Comparison of ENCODE assay signal across 8 cellular contexts in the genomic region with DNA sequence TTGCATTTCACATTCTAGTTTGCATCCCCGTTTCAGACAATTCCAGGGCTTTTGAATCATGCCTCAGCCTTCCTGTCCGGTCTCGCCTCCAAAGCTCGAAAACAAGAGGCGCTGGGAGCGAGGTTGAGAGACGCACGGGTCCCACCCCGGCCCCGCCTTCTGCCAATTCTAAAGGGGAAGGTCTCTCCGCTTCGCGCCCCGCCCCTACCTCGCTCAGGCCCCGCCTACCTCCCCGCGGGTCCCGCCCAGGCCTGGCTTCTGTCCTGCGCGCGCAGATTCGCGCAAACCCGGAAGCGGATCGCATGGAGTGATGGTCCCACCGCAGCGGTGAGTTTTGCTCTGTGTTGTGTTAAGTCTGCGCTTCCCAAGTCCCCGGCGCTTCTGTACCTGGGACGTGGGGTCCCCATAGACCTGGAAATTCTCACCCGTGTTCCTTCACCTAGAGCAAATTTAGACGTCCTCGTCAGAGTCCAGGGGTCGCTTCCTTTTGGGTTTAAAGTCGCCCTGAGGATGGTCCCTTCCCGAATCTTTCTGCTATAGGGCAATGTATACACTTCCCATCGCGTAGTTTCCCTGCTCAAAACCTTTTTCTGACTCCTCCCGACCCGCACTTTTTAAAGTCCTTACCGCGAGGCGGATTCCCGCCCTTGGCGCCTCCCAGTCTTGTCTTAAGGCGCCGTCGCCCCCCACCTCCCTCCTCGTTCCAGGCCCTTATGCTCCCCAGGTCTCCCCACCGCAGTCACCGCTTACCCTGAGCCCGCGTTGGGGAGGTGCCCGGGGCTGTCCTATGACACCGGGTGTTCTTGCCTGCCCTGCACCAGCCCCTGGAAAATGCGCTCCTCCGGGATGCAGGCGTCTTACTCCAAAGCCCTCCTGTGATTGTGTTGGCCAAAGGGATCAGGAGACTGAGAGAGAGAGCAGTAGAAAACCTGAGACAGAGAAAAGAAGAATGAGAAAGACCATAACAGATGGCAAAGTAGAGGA. TPM values are rescaled to one million over a fixed set of nuclear protein-coding genes. Genes with fewer than 3 reads are reported as not detected.
DNase-seq lines count a peak whose midpoint lies in the region; ATAC-seq and TF ChIP-seq lines count a peak whose summit lies in the region.

TSS of gene ZNF845 (plus strand) at position 284 of the 984 bp plus-strand sequence. CDS start 7,559 bp downstream, outside the sequence.

- H3K27ac ChIP-seq in ectodermal cell (ENCODE audit: insufficient read depth, low read depth, low read length, poor library complexity, severe bottlenecking) (peak within 1 kb of the TSS; percentile 79), lung (ENCODE audit: low read depth in 1 of 2, low read length in 1 of 2) (peak within 1 kb of the TSS; percentile 78 to 85)

- DNase-seq in CD14-positive monocyte (ENCODE audit: low spot score), result peak; percentile 92
- peak; percentile 94 for DNase-seq in NCI-H748 (lab: John Stamatoyannopoulos, UW; ENCODE audit: unreplicated experiment)
- peak; percentile 98 for DNase-seq in activated CD4-positive, alpha-beta memory T cell treated with anti-CD3 and anti-CD28 coated beads for 36 hours
- DNase-seq in lung (ENCODE audit: low spot score), result peak; percentile 96
- DNase-seq in stimulated activated CD4-positive, alpha-beta T cell treated with anti-CD3 and anti-CD28 coated beads, TNF-alpha, amount 100 ng/mL, for 24 hours (ENCODE audit: low read depth in 3 of 3), result peak; percentile 93 to 97 (median 95)

- peaks cover 20 to 33% of the 10 kb centered on the region in 2 donors for H3K36me3 Mint-ChIP-seq in CD14-positive monocyte
- peaks cover 37% of the 10 kb centered on the region for H3K36me3 Mint-ChIP-seq in activated CD4-positive, alpha-beta memory T cell treated with anti-CD3 and anti-CD28 coated beads for 36 hours

- peaks cover 0 to 8% (median 0%) of the 10 kb centered on the region in 3 donors for H3K27me3 Mint-ChIP-seq in CD14-positive monocyte (ENCODE audit: low read depth in 3 of 3)
- peaks cover 7% of the 10 kb centered on the region for H3K27me3 Mint-ChIP-seq in activated CD4-positive, alpha-beta memory T cell treated with anti-CD3 and anti-CD28 coated beads for 36 hours

- H3K4me1 Mint-ChIP-seq in CD14-positive monocyte, result peaks cover 21% of the 10 kb centered on the region
- H3K4me1 Mint-ChIP-seq in activated CD4-positive, alpha-beta memory T cell treated with anti-CD3 and anti-CD28 coated beads for 36 hours (ENCODE audit: low read depth), result peaks cover 11% of the 10 kb centered on the region

- H3K27ac Mint-ChIP-seq in CD14-positive monocyte, result peak within 1 kb of the TSS; percentile 84 to 91 (median 89)
- peak within 1 kb of the TSS; percentile 87 for H3K27ac Mint-ChIP-seq in activated CD4-positive, alpha-beta memory T cell treated with anti-CD3 and anti-CD28 coated beads for 36 hours

- no peaks in the 10 kb centered on the region for H3K4me1 ChIP-seq in ectodermal cell (ENCODE audit: control insufficient read depth, insufficient read depth, low read length)
- peaks cover 4% of the 10 kb centered on the region in 2 donors for H3K4me1 ChIP-seq in lung (ENCODE audit: control insufficient read depth in 2 of 2, insufficient read depth in 2 of 2, low read length in 2 of 2)

- H3K9me3 Mint-ChIP-seq in CD14-positive monocyte, result peaks cover 38 to 95% (median 74%) of the 10 kb centered on the region in 7 donors
- peaks cover 27% of the 10 kb centered on the region for H3K9me3 Mint-ChIP-seq in activated CD4-positive, alpha-beta memory T cell treated with anti-CD3 and anti-CD28 coated beads for 36 hours

- TF ChIP-seq CTCF in CD14-positive monocyte (IDR thresholded peaks at IDR 0.05) (no peak), lung (IDR thresholded peaks at IDR 0.05; ENCODE audit: control extremely low read depth, extremely low read depth) (no peak)

- H3K4me3 ChIP-seq in ectodermal cell (ENCODE audit: insufficient read depth, low read depth, low read length) (peak within 1 kb of the TSS; percentile 72), lung (peak within 1 kb of the TSS; percentile 70)

- H3K36me3 ChIP-seq in ectodermal cell (ENCODE audit: control insufficient read depth, insufficient read depth, low read length) (no peaks in the 10 kb centered on the region), lung (ENCODE audit: control insufficient read depth in 2 of 2, insufficient read depth in 2 of 2, low read length in 2 of 2) (peaks cover 0 to 7% of the 10 kb centered on the region in 2 donors)

- H3K9me3 ChIP-seq in ectodermal cell (ENCODE audit: control insufficient read depth, low read length) (no peaks in the 10 kb centered on the region), lung (ENCODE audit: control insufficient read depth in 2 of 2, insufficient read depth in 1 of 2, low read length in 1 of 2) (peaks cover 0 to 10% of the 10 kb centered on the region in 2 donors)

- peak; percentile 93 for ATAC-seq in GM19351 (IDR thresholded peaks at IDR 0.05; ENCODE audit: unreplicated experiment)
- peak; percentile 97 for ATAC-seq in HG03521 (IDR thresholded peaks at IDR 0.05; ENCODE audit: unreplicated experiment)
- ATAC-seq in lung (ENCODE audit: insufficient read depth, low FRiP score), result peak; percentile 100

- WGBS in ectodermal cell, 2 experiments, result 0% methylated on average over 61 of the region's 61 CpGs
- WGBS in lung, 2 donors, result 0 to 1% methylated on average over 61 of the region's 61 CpGs

- CTCF ChIA-PET in activated CD4-positive, alpha-beta memory T cell treated with anti-CD3 and anti-CD28 coated beads for 36 hours (lab: Charles Lee), result no interaction called here

- POLR2A ChIA-PET in activated CD4-positive, alpha-beta memory T cell treated with anti-CD3 and anti-CD28 coated beads for 36 hours (lab: Charles Lee), result no interaction called here

- intact Hi-C loops in CD14-positive monocyte (cut with micrococcal nuclease), result loop anchor here (1.0 to 5.0 kb wide), 4 partner anchors 62 to 136 kb away; partner anchors contain the start of genes ZNF765 (in 2 of the 2) and ZNF813 (in 1 of the 2)
- intact Hi-C loops in activated CD4-positive, alpha-beta memory T cell treated with anti-CD3 and anti-CD28 coated beads for 36 hours (cut with micrococcal nuclease), result loop anchor here (1.0 to 10.0 kb wide), 5 partner anchors 31 to 1286 kb away; partner anchors contain the start of genes ZNF432, ZNF525 and ZNF677

- H3K27me3 ChIP-seq in ectodermal cell (ENCODE audit: control insufficient read depth, insufficient read depth, low read length, poor library complexity, severe bottlenecking) (no peaks in the 10 kb centered on the region), lung (ENCODE audit: control insufficient read depth, insufficient read depth) (no peaks in the 10 kb centered on the region)

- H3K4me3 Mint-ChIP-seq in CD14-positive monocyte, result peak within 1 kb of the TSS; percentile 97 to 99
- H3K4me3 Mint-ChIP-seq in activated CD4-positive, alpha-beta memory T cell treated with anti-CD3 and anti-CD28 coated beads for 36 hours, result peak within 1 kb of the TSS; percentile 94

RNA-seq across cellular contexts. Expression of gene ZNF845, which starts in this region (rescaled TPM):
- polyA plus RNA-seq in CD14-positive monocyte (1 to 10 TPM; 2.6 to 3.6 TPM), lung (1 to 10 TPM; 2.4 to 3.2 TPM)
- total RNA-seq in activated CD4-positive, alpha-beta memory T cell treated with anti-CD3 and anti-CD28 coated beads for 36 hours, result 1 to 10 TPM; 5.7 to 5.8 TPM
- polyA plus RNA-seq in ectodermal cell (2013, experiment 1 of 4), result 9.4 TPM
- 12.1 TPM for polyA plus RNA-seq in ectodermal cell (2013, experiment 2 of 4)
- 8.6 TPM for polyA plus RNA-seq in ectodermal cell (2013, experiment 3 of 4)
- 9.4 TPM for polyA plus RNA-seq in ectodermal cell (2013, experiment 4 of 4)
- total RNA-seq in lung, result 1 to 10 TPM; 5.8 to 8.8 TPM

Comparison
In these comparisons a context has a peak if more than half of its experiments do, and no peak if none do; other contexts are left out.
1. Peak in every context shown above with its lines: DNase-seq, ATAC-seq, H3K4me3 ChIP-seq and H3K27ac ChIP-seq.